Comparison of ENCODE assay signal across 17 cellular contexts in the genomic region with DNA sequence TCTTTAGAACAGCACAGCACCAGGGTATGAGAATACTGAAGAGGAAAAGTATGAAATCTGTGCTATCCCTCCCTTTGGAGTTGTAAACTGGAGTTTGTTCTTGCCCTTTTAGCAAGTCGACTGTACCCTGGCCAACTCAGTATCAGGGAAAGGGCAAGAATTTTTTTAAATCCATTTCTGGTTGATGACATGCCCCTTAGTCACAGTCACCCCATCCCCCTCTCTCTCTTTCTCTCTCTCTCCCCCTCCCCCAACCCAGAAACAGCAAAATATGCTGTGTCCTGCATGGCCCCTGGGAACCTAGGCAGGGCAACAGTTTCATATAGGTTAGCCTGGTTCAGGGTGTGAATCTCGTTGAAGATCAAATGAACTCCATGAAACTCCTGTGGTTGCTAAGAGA.
DNase-seq lines count a peak whose midpoint lies in the region; ATAC-seq and TF ChIP-seq lines count a peak whose summit lies in the region.
"Had no signal": no experiment of that assay in that cellular context is flagged by ENCODE, and none has a peak within 500 bp of the region (broad histone marks: within the 10 kb centered on the region; RNA-seq: fewer than 3 reads in every experiment).

No MANE protein-coding gene starts in this region.

- H3K27me3 Mint-ChIP-seq in GM23338 (ENCODE audit: insufficient read depth, low read depth, poor library complexity): peaks cover 3% of the 10 kb centered on the region
- no peaks in the 10 kb centered on the region for H3K27me3 Mint-ChIP-seq in activated CD8-positive, alpha-beta T cell treated with anti-CD3 and anti-CD28 coated beads, Interleukin-2, amount 10 ng/mL, durations not matched to agents 7 days and 5 days (ENCODE audit: low read depth)
- H3K27me3 Mint-ChIP-seq in CD8-positive, alpha-beta T cell (ENCODE audit: low read depth): no peaks in the 10 kb centered on the region

- peak overlapping the region; percentile 85 for H3K27ac Mint-ChIP-seq in GM23338
- no peak overlapping the region for H3K27ac Mint-ChIP-seq in activated CD8-positive, alpha-beta T cell treated with anti-CD3 and anti-CD28 coated beads, Interleukin-2, amount 10 ng/mL, durations not matched to agents 7 days and 5 days
- H3K27ac Mint-ChIP-seq in CD8-positive, alpha-beta T cell: no peak overlapping the region
- H3K27ac Mint-ChIP-seq: naive thymus-derived CD4-positive, alpha-beta T cell had no signal

- 28 to 33% methylated on average over 2 of the region's 2 CpGs for WGBS in esophagus squamous epithelium, 2 donors

- H3K9me2 ChIP-seq in GM23338 (ENCODE audit: insufficient read depth): no peaks in the 10 kb centered on the region

- H3K4me1 ChIP-seq in GM23338 (ENCODE audit: insufficient read depth) (peaks cover 34% of the 10 kb centered on the region), esophagus squamous epithelium (no peaks in the 10 kb centered on the region)
- H3K4me1 ChIP-seq in CD8-positive, alpha-beta T cell (ENCODE audit: insufficient read depth, low read length): peaks cover 6% of the 10 kb centered on the region
- H3K4me1 ChIP-seq: colonic mucosa, gastrocnemius medialis, right lobe of liver had no signal

- H3K4me3 ChIP-seq in GM23338 (peak overlapping the region; percentile 38; the same call in 1 of the 2 replicates), esophagus squamous epithelium (no peak overlapping the region)
- H3K4me3 ChIP-seq in CD8-positive, alpha-beta T cell (ENCODE audit: low read depth, low read length): no peak overlapping the region
- H3K4me3 ChIP-seq: colonic mucosa, gastrocnemius medialis, right lobe of liver, thoracic aorta had no signal

- CTCF ChIA-PET in activated CD8-positive, alpha-beta T cell treated with anti-CD3 and anti-CD28 coated beads, Interleukin-2, amount 10 ng/mL, durations not matched to agents 7 days and 5 days (lab: Charles Lee): interaction anchor here (0.7 to 1.1 kb wide), 2 partner anchors 10 to 191 kb away, joined by 3 read pairs; no protein-coding TSS in a partner anchor
- CTCF ChIA-PET in CD8-positive, alpha-beta T cell (lab: Charles Lee): no interaction called here

- peaks cover 35% of the 10 kb centered on the region for H3K4me1 Mint-ChIP-seq in GM23338
- H3K4me1 Mint-ChIP-seq in activated CD8-positive, alpha-beta T cell treated with anti-CD3 and anti-CD28 coated beads, Interleukin-2, amount 10 ng/mL, durations not matched to agents 7 days and 5 days (ENCODE audit: low read depth): peaks cover 6% of the 10 kb centered on the region
- peaks cover 6% of the 10 kb centered on the region for H3K4me1 Mint-ChIP-seq in CD8-positive, alpha-beta T cell (ENCODE audit: low read depth)

- DNase-seq in AG20443 (ENCODE audit: low spot score): peak; percentile 34
- DNase-seq in GM23338 (ENCODE audit: low spot score): peak; percentile 36
- peak; percentile 17 for DNase-seq in activated CD8-positive, alpha-beta T cell treated with anti-CD3 and anti-CD28 coated beads, Interleukin-2, amount 10 ng/mL, durations not matched to agents 7 days and 5 days
- DNase-seq in glomerular visceral epithelial cell (ENCODE audit: extremely low spot score): peak; percentile 28
- DNase-seq in occipital lobe (lab: John Stamatoyannopoulos, UW): no peak
- no peak for DNase-seq in CD8-positive, alpha-beta T cell
- DNase-seq in esophagus squamous epithelium (lab: John Stamatoyannopoulos, UW): no peak
- DNase-seq: CD8-positive, alpha-beta memory T cell; colonic mucosa; gastrocnemius medialis; naive thymus-derived CD4-positive, alpha-beta T cell; NCI-H1105; NCI-H524 treated with DMSO at 0.1 percent for 48 hours; Right ventricle myocardium superior had no signal

- H4K20me1 ChIP-seq in GM23338 (replicated peaks; ENCODE audit: insufficient read depth): no peaks in the 10 kb centered on the region

- intact Hi-C loops in CD8-positive, alpha-beta T cell (cut with DNase I, micrococcal nuclease): no loop called here
- intact Hi-C loops in esophagus squamous epithelium (cut with DNase I): no loop called here

- no peak for TF ChIP-seq POLR2A in esophagus squamous epithelium (IDR thresholded peaks at IDR 0.05)

- peaks cover 3% of the 10 kb centered on the region; the same call in 2 of the 3 replicates for H3K9me3 Mint-ChIP-seq in GM23338
- no peaks in the 10 kb centered on the region for H3K9me3 Mint-ChIP-seq in activated CD8-positive, alpha-beta T cell treated with anti-CD3 and anti-CD28 coated beads, Interleukin-2, amount 10 ng/mL, durations not matched to agents 7 days and 5 days (ENCODE audit: insufficient read depth)
- no peaks in the 10 kb centered on the region for H3K9me3 Mint-ChIP-seq in CD8-positive, alpha-beta T cell
- H3K9me3 Mint-ChIP-seq: CD8-positive, alpha-beta memory T cell; naive thymus-derived CD4-positive, alpha-beta T cell had no signal

- H3K27ac ChIP-seq in GM23338 (ENCODE audit: low read depth) (no peak overlapping the region), esophagus squamous epithelium (no peak overlapping the region)
- H3K27ac ChIP-seq in CD8-positive, alpha-beta T cell (ENCODE audit: low read depth, low read length): no peak overlapping the region
- H3K27ac ChIP-seq: colonic mucosa, gastrocnemius medialis, right lobe of liver, thoracic aorta had no signal

- H3K79me2 ChIP-seq in GM23338 (replicated peaks; ENCODE audit: insufficient read depth): no peaks in the 10 kb centered on the region

- H3K4me2 ChIP-seq in GM23338: peak overlapping the region; percentile 70

- H3K4me3 Mint-ChIP-seq in GM23338: no peak overlapping the region
- no peak overlapping the region for H3K4me3 Mint-ChIP-seq in activated CD8-positive, alpha-beta T cell treated with anti-CD3 and anti-CD28 coated beads, Interleukin-2, amount 10 ng/mL, durations not matched to agents 7 days and 5 days
- H3K4me3 Mint-ChIP-seq in CD8-positive, alpha-beta T cell: no peak overlapping the region
- H3K4me3 Mint-ChIP-seq: CD8-positive, alpha-beta memory T cell; naive thymus-derived CD4-positive, alpha-beta T cell had no signal

- no peaks in the 10 kb centered on the region for H3K27me3 ChIP-seq in GM23338 (ENCODE audit: insufficient read depth)
- no peaks in the 10 kb centered on the region for H3K27me3 ChIP-seq in CD8-positive, alpha-beta T cell (ENCODE audit: insufficient read depth, low read length)
- H3K27me3 ChIP-seq in esophagus squamous epithelium: no peaks in the 10 kb centered on the region
- H3K27me3 ChIP-seq: colonic mucosa, gastrocnemius medialis, right lobe of liver had no signal

- no peaks in the 10 kb centered on the region for H3K9me3 ChIP-seq in CD8-positive, alpha-beta T cell (ENCODE audit: low read length)
- no peaks in the 10 kb centered on the region for H3K9me3 ChIP-seq in esophagus squamous epithelium
- H3K9me3 ChIP-seq: colonic mucosa, gastrocnemius medialis, right lobe of liver, thoracic aorta had no signal

- ATAC-seq in GM23338 (peak; percentile 71), GM21390 (IDR thresholded peaks at IDR 0.05; ENCODE audit: unreplicated experiment) (no peak)
- ATAC-seq in activated CD8-positive, alpha-beta T cell treated with anti-CD3 and anti-CD28 coated beads, Interleukin-2, amount 10 ng/mL, durations not matched to agents 7 days and 5 days: no peak
- ATAC-seq in CD8-positive, alpha-beta T cell: no peak
- ATAC-seq: gastrocnemius medialis; naive thymus-derived CD4-positive, alpha-beta T cell; right lobe of liver had no signal

- H3K36me3 ChIP-seq in GM23338 (ENCODE audit: insufficient read depth) (no peaks in the 10 kb centered on the region), esophagus squamous epithelium (no peaks in the 10 kb centered on the region)
- no peaks in the 10 kb centered on the region for H3K36me3 ChIP-seq in CD8-positive, alpha-beta T cell (ENCODE audit: insufficient read depth, low read length)
- H3K36me3 ChIP-seq: colonic mucosa, gastrocnemius medialis, right lobe of liver, thoracic aorta had no signal

- H3K36me3 Mint-ChIP-seq in GM23338 (ENCODE audit: low read depth): peaks cover 3% of the 10 kb centered on the region; the same call in 1 of the 3 replicates
- H3K36me3 Mint-ChIP-seq in activated CD8-positive, alpha-beta T cell treated with anti-CD3 and anti-CD28 coated beads, Interleukin-2, amount 10 ng/mL, durations not matched to agents 7 days and 5 days (ENCODE audit: low read depth): peaks cover 2% of the 10 kb centered on the region
- H3K36me3 Mint-ChIP-seq in CD8-positive, alpha-beta T cell: no peaks in the 10 kb centered on the region
- H3K36me3 Mint-ChIP-seq: CD8-positive, alpha-beta memory T cell had no signal

- TF ChIP-seq CTCF in GM23338 (conservative IDR thresholded peaks at IDR 0.05; ENCODE audit: low read depth in 2 of 2): no peak
- no peak for TF ChIP-seq CTCF in CD8-positive, alpha-beta T cell (IDR thresholded peaks at IDR 0.05)
- TF ChIP-seq CTCF in esophagus squamous epithelium (IDR thresholded peaks at IDR 0.05): no peak

- no peaks in the 10 kb centered on the region for H3F3A ChIP-seq in GM23338 (replicated peaks; ENCODE audit: low read depth)

- POLR2A ChIA-PET in activated CD8-positive, alpha-beta T cell treated with anti-CD3 and anti-CD28 coated beads, Interleukin-2, amount 10 ng/mL, durations not matched to agents 7 days and 5 days (lab: Charles Lee): no interaction called here
- POLR2A ChIA-PET in CD8-positive, alpha-beta T cell (lab: Charles Lee): no interaction called here

- 0 out of 2 replicates have a peak overlapping the region, but pooled peaks have one; percentile 25 for H2AFZ ChIP-seq in GM23338

TF ChIP-seq in GM23338, 12 proteins besides CTCF, POLR2A, EP300 and RAD21 (continues in another document):
- TF ChIP-seq EZH2phosphoT487 (IDR thresholded peaks at IDR 0.05; ENCODE audit: unreplicated experiment) (no peak), EZH2 (IDR thresholded peaks at IDR 0.05; ENCODE audit: low read depth, unreplicated experiment) (no peak)
- TF ChIP-seq, protein P1, sequence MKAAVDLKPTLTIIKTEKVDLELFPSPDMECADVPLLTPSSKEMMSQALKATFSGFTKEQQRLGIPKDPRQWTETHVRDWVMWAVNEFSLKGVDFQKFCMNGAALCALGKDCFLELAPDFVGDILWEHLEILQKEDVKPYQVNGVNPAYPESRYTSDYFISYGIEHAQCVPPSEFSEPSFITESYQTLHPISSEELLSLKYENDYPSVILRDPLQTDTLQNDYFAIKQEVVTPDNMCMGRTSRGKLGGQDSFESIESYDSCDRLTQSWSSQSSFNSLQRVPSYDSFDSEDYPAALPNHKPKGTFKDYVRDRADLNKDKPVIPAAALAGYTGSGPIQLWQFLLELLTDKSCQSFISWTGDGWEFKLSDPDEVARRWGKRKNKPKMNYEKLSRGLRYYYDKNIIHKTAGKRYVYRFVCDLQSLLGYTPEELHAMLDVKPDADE (IDR thresholded peaks at IDR 0.05): no peak

Comparison
In these comparisons a context has a peak if more than half of its experiments do, and no peak if none do; other contexts are left out.
1. DNase-seq: peak in AG20443 (single experiment), GM23338 (single experiment), activated CD8-positive, alpha-beta T cell treated with anti-CD3 and anti-CD28 coated beads, Interleukin-2, amount 10 ng/mL, durations not matched to agents 7 days and 5 days (single experiment) and glomerular visceral epithelial cell (single experiment); none in occipital lobe (single experiment), CD8-positive, alpha-beta T cell (0 of 7) and esophagus squamous epithelium (single experiment).